ENCODE assay signal across 11 cellular contexts in the genomic region with DNA sequence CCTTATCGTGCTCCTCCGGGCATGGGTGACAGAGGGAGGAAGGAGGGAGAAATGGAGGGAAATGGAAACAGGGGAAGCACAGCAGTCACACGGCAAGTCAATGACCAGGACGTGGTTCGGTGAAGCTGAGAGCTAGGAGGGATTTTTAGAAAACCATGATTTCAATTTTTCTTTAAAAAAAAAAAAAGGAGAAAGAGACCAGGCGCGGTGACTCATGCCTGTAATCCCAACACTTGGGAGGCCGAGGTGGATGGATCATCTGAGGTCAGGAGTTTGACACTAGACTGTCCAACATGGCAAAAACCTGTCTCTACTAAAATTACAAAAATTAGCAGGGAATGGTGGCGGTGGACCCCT. TPM values are rescaled to one million over a fixed set of nuclear protein-coding genes. Genes with fewer than 3 reads are reported as not detected.
DNase-seq lines count a peak whose midpoint lies in the region; ATAC-seq, FAIRE-seq and TF ChIP-seq lines count a peak whose summit lies in the region.
"Had no signal": no experiment of that assay in that cellular context is flagged by ENCODE, and none has a peak within 500 bp of the region (broad histone marks: within the 10 kb centered on the region; RNA-seq: fewer than 3 reads in every experiment).

No MANE protein-coding gene starts in this region.

- peaks cover 23% of the 10 kb centered on the region for H3K27me3 Mint-ChIP-seq in T-helper 2 cell treated with Interferon-gamma antibody and Interleukin-4, amounts not matched to agents 5 μg/mL and 100 μg/mL, for 36 hours (ENCODE audit: low read depth)

- TF ChIP-seq CTCF in K562 (IDR thresholded peaks at IDR 0.05 in 2 of 3, conservative IDR thresholded peaks at IDR 0.05 in 1 of 3; ENCODE audit: insufficient read depth in 2 of 3, low read depth in 1 of 3, low read length in 3 of 3) (no peak), osteoblast (IDR thresholded peaks at IDR 0.05; ENCODE audit: extremely low read depth, low read depth, low read length) (no peak)

- peak; percentile 9; the same call in 1 of the 3 replicates for ATAC-seq in K562
- ATAC-seq in GM18867 (IDR thresholded peaks at IDR 0.05; ENCODE audit: unreplicated experiment): no peak

- H4K20me1 ChIP-seq in K562 (replicated peaks; ENCODE audit: control insufficient read depth, insufficient read depth, low read length) (peaks cover 5% of the 10 kb centered on the region), osteoblast (ENCODE audit: insufficient read depth, low read length) (no peaks in the 10 kb centered on the region)

- TF ChIP-seq EP300 in K562 (IDR thresholded peaks at IDR 0.05; ENCODE audit: low read length): no peak

- no peak overlapping the region for H3K4me3 ChIP-seq in MG63
- H3K4me3 ChIP-seq in K562: no peak overlapping the region
- H3K4me3 ChIP-seq in osteoblast (ENCODE audit: insufficient read depth, low read length): no peak overlapping the region

- H2AFZ ChIP-seq in K562 (ENCODE audit: low read depth, low read length) (no peak overlapping the region), osteoblast (ENCODE audit: low read length) (no peak overlapping the region)

- H3K79me2 ChIP-seq in K562 (ENCODE audit: control insufficient read depth, insufficient read depth, low read length) (no peaks in the 10 kb centered on the region), osteoblast (ENCODE audit: insufficient read depth, low read length) (no peaks in the 10 kb centered on the region)

- H3K36me3 ChIP-seq in MG63 (no peaks in the 10 kb centered on the region), K562 (ENCODE audit: control insufficient read depth, insufficient read depth, low read length) (no peaks in the 10 kb centered on the region), osteoblast (ENCODE audit: insufficient read depth, low read length) (no peaks in the 10 kb centered on the region)
- H3K36me3 ChIP-seq: gastrocnemius medialis had no signal

- H3K9me1 ChIP-seq in K562 (ENCODE audit: control insufficient read depth, insufficient read depth, low read length): no peaks in the 10 kb centered on the region

- WGBS in K562 (ENCODE audit: insufficient coverage, low coverage, missing lambda C conversion rate): 0% methylated on average over 7 of the region's 9 CpGs

- in situ Hi-C loops in K562 (cut with MboI): no loop called here

- no peaks in the 10 kb centered on the region for H3K9me3 Mint-ChIP-seq in T-helper 2 cell treated with Interferon-gamma antibody and Interleukin-4, amounts not matched to agents 5 μg/mL and 100 μg/mL, for 36 hours

- no peak for TF ChIP-seq RAD21 in K562 (CRISPR knock-in tag; conservative IDR thresholded peaks at IDR 0.05 in 1 of 2, IDR thresholded peaks at IDR 0.05 in 1 of 2)

- peaks cover 3% of the 10 kb centered on the region for H3K36me3 Mint-ChIP-seq in T-helper 2 cell treated with Interferon-gamma antibody and Interleukin-4, amounts not matched to agents 5 μg/mL and 100 μg/mL, for 36 hours (ENCODE audit: low read depth)

- H3K9me3 ChIP-seq in MG63 (no peaks in the 10 kb centered on the region), K562 (replicated peaks; ENCODE audit: control insufficient read depth, insufficient read depth, low read depth, low read length) (no peaks in the 10 kb centered on the region), osteoblast (ENCODE audit: low read depth, low read length) (no peaks in the 10 kb centered on the region)
- H3K9me3 ChIP-seq: gastrocnemius medialis had no signal

- H3K4me3 Mint-ChIP-seq in T-helper 2 cell treated with Interferon-gamma antibody and Interleukin-4, amounts not matched to agents 5 μg/mL and 100 μg/mL, for 36 hours: peak overlapping the region; percentile 82

- POLR2A ChIA-PET in K562 (lab: Yijun Ruan, JAX): interaction anchor here (0.6 to 2.2 kb wide), 3 partner anchors 8 to 133 kb away, joined by 3 to 5 read pairs (median 4); a partner anchor contains a TSS

- H3K4me1 Mint-ChIP-seq in T-helper 2 cell treated with Interferon-gamma antibody and Interleukin-4, amounts not matched to agents 5 μg/mL and 100 μg/mL, for 36 hours (ENCODE audit: low read depth): peaks cover 25% of the 10 kb centered on the region

- FAIRE-seq in K562 (lab: Jason Lieb, UNC): no peak

- H3K4me1 ChIP-seq in K562 (replicated peaks in 1 of 2; ENCODE audit: control insufficient read depth in 2 of 2, insufficient read depth in 2 of 2, low read length in 2 of 2) (peaks cover 11 to 14% of the 10 kb centered on the region in 2 experiments), osteoblast (ENCODE audit: insufficient read depth, low read length) (peaks cover 19% of the 10 kb centered on the region)

- no peak for DNase-seq in T-helper 2 cell treated with Interferon-gamma antibody and Interleukin-4, amounts not matched to agents 5 μg/mL and 100 μg/mL, for 36 hours (ENCODE audit: low spot score)
- no peak for DNase-seq in T-helper 2 cell
- DNase-seq in MG63: peak; percentile 46
- DNase-seq in K562 (ENCODE audit: extremely low read depth in 1 of 4, low spot score in 3 of 4): peak in 1 of 4 experiments; percentile 29
- no peak for DNase-seq in osteoblast (ENCODE audit: insufficient read length, low spot score, missing footprints)
- DNase-seq in SW480 (ENCODE audit: low spot score): no peak
- no peak for DNase-seq in hypothalamus (lab: John Stamatoyannopoulos, UW)
- DNase-seq: cortex of kidney, gastrocnemius medialis had no signal

- intact Hi-C loops in K562 (cut with micrococcal nuclease): no loop called here

- no peak for TF ChIP-seq POLR2A in K562 (conservative IDR thresholded peaks at IDR 0.05)

- H3K9ac ChIP-seq in K562 (ENCODE audit: insufficient read depth in 1 of 2, low read depth in 2 of 2, low read length in 2 of 2): peak overlapping the region in 1 of 2 experiments; percentile 31; a peak in 1 of 4 replicates

- peak overlapping the region; percentile 28 for H3K27ac Mint-ChIP-seq in T-helper 2 cell treated with Interferon-gamma antibody and Interleukin-4, amounts not matched to agents 5 μg/mL and 100 μg/mL, for 36 hours

- H3K27me3 ChIP-seq in MG63: peaks cover 5% of the 10 kb centered on the region; the same call in 1 of the 2 replicates
- H3K27me3 ChIP-seq in K562 (ENCODE audit: control insufficient read depth in 2 of 2, insufficient read depth in 2 of 2, low read length in 2 of 2): peaks cover 51 to 61% of the 10 kb centered on the region in 2 experiments
- H3K27me3 ChIP-seq in osteoblast (ENCODE audit: insufficient read depth, low read length): peaks cover 31% of the 10 kb centered on the region

- CTCF ChIA-PET in K562 (lab: Yijun Ruan, JAX; ENCODE audit: low intra/inter-chr PET ratio): interaction anchor here (0.8 kb wide), 1 partner anchor 821 kb away, joined by 3 read pairs; no protein-coding TSS in a partner anchor

- BruUV-seq in K562 (replicated peaks; lab: Mats Ljungman, UMichigan): no TSS peak

- H3K4me2 ChIP-seq in K562 (ENCODE audit: insufficient read depth, low read length) (peak overlapping the region; percentile 40), osteoblast (ENCODE audit: insufficient read depth, low read length) (peak overlapping the region; percentile 4)

- H3K27ac ChIP-seq in K562 (ENCODE audit: extremely low read depth, low read depth, low read length) (no peak overlapping the region; the same call in 2 of the 3 replicates), osteoblast (ENCODE audit: low read depth, low read length) (no peak overlapping the region)

RNA-seq across cellular contexts. Expression of a gene that starts 0.8 kb away (rescaled TPM):
- total RNA-seq in MG63 (2014; rRNA removed; shearing (Covaris generic); ENCODE audit: low replicate concordance): not detected in 2 replicates
- 0.21 and 0.62 TPM in 2 replicates for total RNA-seq in K562 (2011; cell fraction: chromatin; rRNA removed; ENCODE audit: low replicate concordance)
- total RNA-seq in K562 (2011; cell fraction: nucleolus; rRNA removed): 0.13 and 0.33 TPM in 2 replicates
- 0.22 and 0.23 TPM in 2 replicates for total RNA-seq in K562 (2011; cell fraction: nucleoplasm; rRNA removed)
- total RNA-seq in K562 (2014; rRNA removed) (not detected in 2 replicates), K562 (2014; rRNA removed; fragmentation: Illumina TruSeq; extraction: Trizol) (0.07 and 0.13 TPM in 2 replicates), K562 (2015; rRNA removed; fragmentation: Illumina TruSeq; extraction: Trizol) (0.07 and 0.08 TPM in 2 replicates), K562 (2021) (0.09 and 0.16 TPM in 2 replicates), osteoblast (under 0.01 TPM in 2 replicates)
- polyA plus RNA-seq in K562 (2011; rRNA removed) (0.26 and 0.29 TPM in 2 replicates), K562 (2014; fragmentation: Illumina TruSeq; extraction: Trizol) (0.04 and 0.11 TPM in 2 replicates), K562 (2014; fragmentation: Nextera tagmentation; extraction: Ambion mirVana) (under 1 TPM; 0.08 to 0.15 TPM), K562 (2014; rRNA removed) (0.08 TPM in 2 replicates)
- polyA plus RNA-seq in K562 (2011; cell fraction: cytosol; rRNA removed): 0.12 and 0.16 TPM in 2 replicates
- polyA plus RNA-seq in K562 (2011; cell fraction: nucleus; rRNA removed): 0.10 and 0.31 TPM in 2 replicates
- 0.29 and 0.87 TPM in 2 replicates for polyA plus RNA-seq in K562 (2012)
- 0.53 and 0.63 TPM in 2 replicates for polyA minus RNA-seq in K562 (2011; rRNA and poly(A)+ RNA removed)
- polyA minus RNA-seq in K562 (2011; cell fraction: cytosol; rRNA and poly(A)+ RNA removed): 1.4 TPM in 1 of 2 replicates, not detected in the other
- 0.13 and 0.33 TPM in 2 replicates for polyA minus RNA-seq in K562 (2011; cell fraction: nucleus; rRNA and poly(A)+ RNA removed)
- total RNA-seq: SK-MEL-5 had no signal

RNA-seq across cellular contexts. Expression of a gene that starts 20.1 kb away (rescaled TPM):
- total RNA-seq in MG63 (2014; rRNA removed; shearing (Covaris generic); ENCODE audit: low replicate concordance): 398 and 501 TPM in 2 replicates
- 81.4 and 87.8 TPM in 2 replicates for total RNA-seq in K562 (2011; cell fraction: chromatin; rRNA removed; ENCODE audit: low replicate concordance)
- total RNA-seq in K562 (2011; cell fraction: nucleolus; rRNA removed): 72.1 and 72.5 TPM in 2 replicates
- 120 and 137 TPM in 2 replicates for total RNA-seq in K562 (2011; cell fraction: nucleoplasm; rRNA removed)
- total RNA-seq in K562 (2014; rRNA removed) (338 and 413 TPM in 2 replicates), K562 (2014; rRNA removed; fragmentation: Illumina TruSeq; extraction: Trizol) (431 and 459 TPM in 2 replicates), K562 (2015; rRNA removed; fragmentation: Illumina TruSeq; extraction: Trizol) (358 and 374 TPM in 2 replicates), K562 (2021) (481 and 484 TPM in 2 replicates), osteoblast (158 and 168 TPM in 2 replicates)
- polyA plus RNA-seq in K562 (2011; rRNA removed) (462 and 543 TPM in 2 replicates), K562 (2014; fragmentation: Illumina TruSeq; extraction: Trizol) (423 and 468 TPM in 2 replicates), K562 (2014; fragmentation: Nextera tagmentation; extraction: Ambion mirVana) (1,000 to 10,000 TPM; 1,113 to 1,298 TPM), K562 (2014; rRNA removed) (648 and 751 TPM in 2 replicates)
- 168 and 348 TPM in 2 replicates for polyA plus RNA-seq in K562 (2011; cell fraction: cytosol; rRNA removed)
- polyA plus RNA-seq in K562 (2011; cell fraction: nucleus; rRNA removed): 85.5 and 167 TPM in 2 replicates
- polyA plus RNA-seq in K562 (2012): 387 and 679 TPM in 2 replicates
- 322 and 330 TPM in 2 replicates for polyA minus RNA-seq in K562 (2011; rRNA and poly(A)+ RNA removed)
- polyA minus RNA-seq in K562 (2011; cell fraction: cytosol; rRNA and poly(A)+ RNA removed): 106 and 108 TPM in 2 replicates
- polyA minus RNA-seq in K562 (2011; cell fraction: nucleus; rRNA and poly(A)+ RNA removed): 32.7 and 66.8 TPM in 2 replicates
